15 cellular contexts compared by ENCODE assay signal in the genomic region with DNA sequence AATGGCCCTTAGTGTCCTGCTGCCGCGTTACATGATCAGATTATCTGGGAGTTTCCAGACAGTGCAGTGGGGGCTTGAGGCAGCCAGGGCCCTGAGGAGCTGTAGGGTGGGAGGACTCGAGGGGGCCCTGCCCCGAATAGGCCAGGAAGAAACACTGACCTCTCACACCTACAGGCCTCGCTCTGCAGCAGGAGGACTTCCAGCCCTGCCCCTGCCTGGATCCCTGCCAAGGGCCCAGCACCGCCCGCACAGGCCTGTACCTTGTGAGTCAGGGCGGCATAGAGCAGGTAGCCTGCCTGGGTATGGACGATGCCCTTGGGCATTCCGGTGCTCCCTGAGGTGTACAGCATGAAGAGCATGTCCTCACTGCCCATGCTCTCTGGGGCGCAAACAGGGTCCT. TPM values are rescaled to one million over a fixed set of nuclear protein-coding genes. Genes with fewer than 3 reads are reported as not detected.
DNase-seq lines count a peak whose midpoint lies in the region; ATAC-seq and TF ChIP-seq lines count a peak whose summit lies in the region.
"Had no signal": no experiment of that assay in that cellular context is flagged by ENCODE, and none has a peak within 500 bp of the region (broad histone marks: within the 10 kb centered on the region; RNA-seq: fewer than 3 reads in every experiment).

No MANE protein-coding gene starts in this region.

- intact Hi-C loops in CD14-positive monocyte (cut with micrococcal nuclease) (no loop called here), heart right ventricle (cut with DNase I) (no loop called here)
- intact Hi-C loops in activated CD4-positive, alpha-beta T cell treated with anti-CD3 and anti-CD28 coated beads, Interleukin-2, amount 10 ng/mL, durations not matched to agents 24 days and 14 days (cut with micrococcal nuclease): no loop called here

- H3K4me3 Mint-ChIP-seq in CD14-positive monocyte: no peak overlapping the region
- H3K4me3 Mint-ChIP-seq in activated CD4-positive, alpha-beta T cell treated with anti-CD3 and anti-CD28 coated beads, Interleukin-2, amount 10 ng/mL, durations not matched to agents 24 days and 14 days: no peak overlapping the region
- H3K4me3 Mint-ChIP-seq: activated naive CD8-positive, alpha-beta T cell treated with anti-CD3 and anti-CD28 coated beads for 36 hours had no signal

- H3K4me3 ChIP-seq in RWPE2 (ENCODE audit: severe bottlenecking) (no peak overlapping the region), heart right ventricle (no peak overlapping the region)
- H3K4me3 ChIP-seq: MG63 had no signal

- peaks cover 11% of the 10 kb centered on the region for H3K4me1 Mint-ChIP-seq in CD14-positive monocyte
- H3K4me1 Mint-ChIP-seq in activated CD4-positive, alpha-beta T cell treated with anti-CD3 and anti-CD28 coated beads, Interleukin-2, amount 10 ng/mL, durations not matched to agents 24 days and 14 days: no peaks in the 10 kb centered on the region

- no peaks in the 10 kb centered on the region for H3K9me3 Mint-ChIP-seq in CD14-positive monocyte
- no peaks in the 10 kb centered on the region for H3K9me3 Mint-ChIP-seq in activated CD4-positive, alpha-beta T cell treated with anti-CD3 and anti-CD28 coated beads, Interleukin-2, amount 10 ng/mL, durations not matched to agents 24 days and 14 days
- H3K9me3 Mint-ChIP-seq: activated naive CD8-positive, alpha-beta T cell treated with anti-CD3 and anti-CD28 coated beads for 36 hours had no signal

- H3K27me3 Mint-ChIP-seq in CD14-positive monocyte (ENCODE audit: low read depth in 3 of 3): peaks cover 0 to 2% (median 0%) of the 10 kb centered on the region in 3 donors
- no peaks in the 10 kb centered on the region for H3K27me3 Mint-ChIP-seq in activated CD4-positive, alpha-beta T cell treated with anti-CD3 and anti-CD28 coated beads, Interleukin-2, amount 10 ng/mL, durations not matched to agents 24 days and 14 days
- H3K27me3 Mint-ChIP-seq: activated naive CD8-positive, alpha-beta T cell treated with anti-CD3 and anti-CD28 coated beads for 36 hours had no signal

- no peak overlapping the region for H3K27ac ChIP-seq in RWPE2 (ENCODE audit: poor library complexity, severe bottlenecking)
- peak overlapping the region in 4 of 10 donors; percentile 19 to 52 (median 38) for H3K27ac ChIP-seq in heart right ventricle

- H3K4me1 ChIP-seq in RWPE2 (ENCODE audit: insufficient read depth, poor library complexity, severe bottlenecking) (peaks cover 9% of the 10 kb centered on the region), heart right ventricle (peaks cover 0 to 71% (median 32%) of the 10 kb centered on the region in 9 donors)

- H3K27me3 ChIP-seq in RWPE2 (ENCODE audit: insufficient read depth, poor library complexity, severe bottlenecking) (no peaks in the 10 kb centered on the region), heart right ventricle (no peaks in the 10 kb centered on the region)
- H3K27me3 ChIP-seq: MG63 had no signal

- ATAC-seq in RWPE2 (ENCODE audit: low read depth) (peak; percentile 98), heart right ventricle (peak in 7 of 8 donors; percentile 34 to 68 (median 46)), omental fat pad (ENCODE audit: low FRiP score) (peak; percentile 49)

- 44 to 55% methylated on average over 11 of the region's 11 CpGs for WGBS in heart right ventricle, 2 donors

- peaks cover 45 to 48% of the 10 kb centered on the region in 2 donors for H3K36me3 Mint-ChIP-seq in CD14-positive monocyte
- H3K36me3 Mint-ChIP-seq in activated CD4-positive, alpha-beta T cell treated with anti-CD3 and anti-CD28 coated beads, Interleukin-2, amount 10 ng/mL, durations not matched to agents 24 days and 14 days (ENCODE audit: low read depth): no peaks in the 10 kb centered on the region
- H3K36me3 Mint-ChIP-seq: activated naive CD8-positive, alpha-beta T cell treated with anti-CD3 and anti-CD28 coated beads for 36 hours had no signal

- TF ChIP-seq CTCF in CD14-positive monocyte (IDR thresholded peaks at IDR 0.05) (no peak), RWPE2 (IDR thresholded peaks at IDR 0.05; ENCODE audit: poor library complexity, severe bottlenecking) (no peak), heart right ventricle (IDR thresholded peaks at IDR 0.05) (no peak), omental fat pad (IDR thresholded peaks at IDR 0.05) (no peak)

- H3K36me3 ChIP-seq in RWPE2 (ENCODE audit: low read depth): no peaks in the 10 kb centered on the region
- H3K36me3 ChIP-seq in heart right ventricle: peaks cover 0 to 69% (median 13%) of the 10 kb centered on the region in 9 donors
- H3K36me3 ChIP-seq: MG63 had no signal

- no peak overlapping the region for H3K27ac Mint-ChIP-seq in CD14-positive monocyte
- H3K27ac Mint-ChIP-seq in activated CD4-positive, alpha-beta T cell treated with anti-CD3 and anti-CD28 coated beads, Interleukin-2, amount 10 ng/mL, durations not matched to agents 24 days and 14 days: no peak overlapping the region
- H3K27ac Mint-ChIP-seq: activated naive CD8-positive, alpha-beta T cell treated with anti-CD3 and anti-CD28 coated beads for 36 hours had no signal

- H3K9me3 ChIP-seq in RWPE2 (ENCODE audit: severe bottlenecking) (no peaks in the 10 kb centered on the region), heart right ventricle (no peaks in the 10 kb centered on the region)
- H3K9me3 ChIP-seq: MG63 had no signal

- DNase-seq in CD14-positive monocyte (ENCODE audit: low spot score) (peak; percentile 13), RWPE2 (ENCODE audit: low spot score) (peak; percentile 84), heart right ventricle (peak in 1 of 2 donors; percentile 49), omental fat pad (ENCODE audit: low spot score) (no peak), OCI-M2 (lab: John Stamatoyannopoulos, UW; ENCODE audit: unreplicated experiment) (no peak), Kasumi-1 (lab: John Stamatoyannopoulos, UW) (no peak)
- no peak for DNase-seq in activated CD8-positive, alpha-beta memory T cell treated with anti-CD3 and anti-CD28 coated beads, Interleukin-2, amount 50 U/mL, for 4 hours
- no peak for DNase-seq in activated CD4-positive, alpha-beta T cell treated with anti-CD3 and anti-CD28 coated beads, Interleukin-2, amount 10 ng/mL, durations not matched to agents 24 days and 14 days
- DNase-seq: activated naive CD8-positive, alpha-beta T cell treated with anti-CD3 and anti-CD28 coated beads for 36 hours; DMS153; MG63; NCI-H2081 treated with DMSO at 0.1 percent for 48 hours had no signal

RNA-seq across cellular contexts. Expression of gene APMAP, which starts 30.1 kb away (rescaled TPM):
- polyA plus RNA-seq in CD14-positive monocyte (10 to 100 TPM; 73.2 to 74.0 TPM), heart right ventricle (10 to 100 TPM; 15.3 to 48.5 TPM)
- total RNA-seq in heart right ventricle (10 to 100 TPM; 22.5 to 44.6 (median 33.1) TPM), omental fat pad (100 to 1,000 TPM in 3 of 4 donors, 10 to 100 TPM in 1; 85.3 to 337 (median 163) TPM)
- total RNA-seq in activated CD4-positive, alpha-beta T cell treated with anti-CD3 and anti-CD28 coated beads, Interleukin-2, amount 10 ng/mL, durations not matched to agents 24 days and 14 days: 56.4 and 56.8 TPM in 2 replicates

RNA-seq across cellular contexts. Expression of gene ACSS1, which starts 35.3 kb away (rescaled TPM):
- polyA plus RNA-seq in CD14-positive monocyte (10 to 100 TPM; 27.6 to 32.0 TPM), heart right ventricle (10 to 100 TPM; 29.7 to 62.2 TPM)
- total RNA-seq in heart right ventricle (100 to 1,000 TPM in 3 of 10 donors, 10 to 100 TPM in 7; 72.5 to 114 (median 87.4) TPM), omental fat pad (10 to 100 TPM; 15.9 to 45.4 (median 19.0) TPM)
- 13.0 and 13.5 TPM in 2 replicates for total RNA-seq in activated CD4-positive, alpha-beta T cell treated with anti-CD3 and anti-CD28 coated beads, Interleukin-2, amount 10 ng/mL, durations not matched to agents 24 days and 14 days

RNA-seq across cellular contexts. Expression of gene VSX1, which starts 59.3 kb away (rescaled TPM):
- polyA plus RNA-seq in CD14-positive monocyte: not detected
- total RNA-seq in heart right ventricle: under 1 TPM in 8 of 10 donors, not detected in 2; 0.20 to 0.79 (median 0.42) TPM
- under 1 TPM; 0.16 to 0.37 TPM for polyA plus RNA-seq in heart right ventricle
- total RNA-seq in omental fat pad: not detected
- not detected in 2 replicates for total RNA-seq in activated CD4-positive, alpha-beta T cell treated with anti-CD3 and anti-CD28 coated beads, Interleukin-2, amount 10 ng/mL, durations not matched to agents 24 days and 14 days
- total RNA-seq: activated naive CD8-positive, alpha-beta T cell treated with anti-CD3 and anti-CD28 coated beads for 36 hours; epithelial cell of proximal tubule; lung microvascular endothelial cell; subcutaneous adipose tissue had no signal

Comparison
In these comparisons a context has a peak if more than half of its experiments do, and no peak if none do; other contexts are left out.
1. DNase-seq: peak in CD14-positive monocyte (single experiment) and RWPE2 (single experiment); none in omental fat pad (single experiment), OCI-M2 (single experiment), activated CD8-positive, alpha-beta memory T cell treated with anti-CD3 and anti-CD28 coated beads, Interleukin-2, amount 50 U/mL, for 4 hours (single experiment), Kasumi-1 (0 of 2) and activated CD4-positive, alpha-beta T cell treated with anti-CD3 and anti-CD28 coated beads, Interleukin-2, amount 10 ng/mL, durations not matched to agents 24 days and 14 days (single experiment).
2. ATAC-seq: peak in every context shown above with its lines; median percentile 98 in RWPE2; 49 in omental fat pad; 46 in heart right ventricle.